ENCODE assay signal across 1 cellular context in the genomic region with DNA sequence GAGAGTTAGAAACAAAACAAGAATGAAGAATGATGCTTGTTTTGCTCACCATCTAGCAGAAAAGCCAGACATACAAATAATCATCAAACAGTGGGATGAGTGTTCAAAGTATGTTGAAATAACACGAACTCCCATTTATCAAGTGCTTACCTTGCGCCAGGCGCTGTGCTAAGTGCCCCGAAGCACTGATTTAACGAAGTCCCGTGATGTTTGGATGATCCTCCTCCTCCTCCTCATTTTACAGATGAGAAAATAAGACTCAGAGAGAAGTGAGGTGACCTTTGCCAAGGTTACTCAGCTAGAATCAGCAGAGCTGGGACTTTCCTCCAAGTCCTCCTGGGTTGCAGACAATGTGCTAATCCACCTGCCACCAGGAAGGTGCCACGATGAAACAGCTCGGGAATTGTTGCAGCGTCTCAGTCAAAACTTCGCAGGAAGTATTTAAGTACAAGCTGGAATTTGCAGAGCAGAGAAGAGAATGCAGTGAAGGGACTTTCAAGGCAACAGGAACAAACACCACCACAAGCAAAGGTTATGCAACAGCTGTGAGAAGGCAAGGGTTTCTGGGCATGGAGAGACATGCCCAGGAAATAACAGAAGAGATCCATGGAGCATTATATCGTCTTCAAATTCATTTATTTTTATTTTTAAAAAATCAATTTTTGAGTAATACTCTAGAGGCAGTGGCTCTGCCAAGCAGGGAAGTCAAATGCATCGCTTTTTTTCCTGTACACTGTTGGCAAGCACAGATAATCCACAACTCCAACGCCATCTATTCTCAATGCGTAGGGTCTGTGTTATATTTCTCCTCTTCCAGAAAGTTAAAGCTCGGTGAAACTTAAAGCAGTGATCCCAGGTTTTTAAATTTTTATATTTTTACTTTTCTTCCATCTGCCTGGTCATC.
TF ChIP-seq lines count a peak whose summit lies in the region.

No MANE protein-coding gene starts in this region.

TF ChIP-seq in HepG2, 621 proteins besides CTCF, POLR2A, EP300 and RAD21 (continued from another document and continues in another):
- TF ChIP-seq, protein P1, sequence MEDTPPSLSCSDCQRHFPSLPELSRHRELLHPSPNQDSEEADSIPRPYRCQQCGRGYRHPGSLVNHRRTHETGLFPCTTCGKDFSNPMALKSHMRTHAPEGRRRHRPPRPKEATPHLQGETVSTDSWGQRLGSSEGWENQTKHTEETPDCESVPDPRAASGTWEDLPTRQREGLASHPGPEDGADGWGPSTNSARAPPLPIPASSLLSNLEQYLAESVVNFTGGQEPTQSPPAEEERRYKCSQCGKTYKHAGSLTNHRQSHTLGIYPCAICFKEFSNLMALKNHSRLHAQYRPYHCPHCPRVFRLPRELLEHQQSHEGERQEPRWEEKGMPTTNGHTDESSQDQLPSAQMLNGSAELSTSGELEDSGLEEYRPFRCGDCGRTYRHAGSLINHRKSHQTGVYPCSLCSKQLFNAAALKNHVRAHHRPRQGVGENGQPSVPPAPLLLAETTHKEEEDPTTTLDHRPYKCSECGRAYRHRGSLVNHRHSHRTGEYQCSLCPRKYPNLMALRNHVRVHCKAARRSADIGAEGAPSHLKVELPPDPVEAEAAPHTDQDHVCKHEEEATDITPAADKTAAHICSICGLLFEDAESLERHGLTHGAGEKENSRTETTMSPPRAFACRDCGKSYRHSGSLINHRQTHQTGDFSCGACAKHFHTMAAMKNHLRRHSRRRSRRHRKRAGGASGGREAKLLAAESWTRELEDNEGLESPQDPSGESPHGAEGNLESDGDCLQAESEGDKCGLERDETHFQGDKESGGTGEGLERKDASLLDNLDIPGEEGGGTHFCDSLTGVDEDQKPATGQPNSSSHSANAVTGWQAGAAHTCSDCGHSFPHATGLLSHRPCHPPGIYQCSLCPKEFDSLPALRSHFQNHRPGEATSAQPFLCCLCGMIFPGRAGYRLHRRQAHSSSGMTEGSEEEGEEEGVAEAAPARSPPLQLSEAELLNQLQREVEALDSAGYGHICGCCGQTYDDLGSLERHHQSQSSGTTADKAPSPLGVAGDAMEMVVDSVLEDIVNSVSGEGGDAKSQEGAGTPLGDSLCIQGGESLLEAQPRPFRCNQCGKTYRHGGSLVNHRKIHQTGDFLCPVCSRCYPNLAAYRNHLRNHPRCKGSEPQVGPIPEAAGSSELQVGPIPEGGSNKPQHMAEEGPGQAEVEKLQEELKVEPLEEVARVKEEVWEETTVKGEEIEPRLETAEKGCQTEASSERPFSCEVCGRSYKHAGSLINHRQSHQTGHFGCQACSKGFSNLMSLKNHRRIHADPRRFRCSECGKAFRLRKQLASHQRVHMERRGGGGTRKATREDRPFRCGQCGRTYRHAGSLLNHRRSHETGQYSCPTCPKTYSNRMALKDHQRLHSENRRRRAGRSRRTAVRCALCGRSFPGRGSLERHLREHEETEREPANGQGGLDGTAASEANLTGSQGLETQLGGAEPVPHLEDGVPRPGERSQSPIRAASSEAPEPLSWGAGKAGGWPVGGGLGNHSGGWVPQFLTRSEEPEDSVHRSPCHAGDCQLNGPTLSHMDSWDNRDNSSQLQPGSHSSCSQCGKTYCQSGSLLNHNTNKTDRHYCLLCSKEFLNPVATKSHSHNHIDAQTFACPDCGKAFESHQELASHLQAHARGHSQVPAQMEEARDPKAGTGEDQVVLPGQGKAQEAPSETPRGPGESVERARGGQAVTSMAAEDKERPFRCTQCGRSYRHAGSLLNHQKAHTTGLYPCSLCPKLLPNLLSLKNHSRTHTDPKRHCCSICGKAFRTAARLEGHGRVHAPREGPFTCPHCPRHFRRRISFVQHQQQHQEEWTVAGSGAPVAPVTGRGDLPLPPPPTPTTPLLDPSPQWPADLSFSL (CRISPR knock-in tag; IDR thresholded peaks at IDR 0.05) = peak; percentile 50; the same call in 1 of the 2 replicates
- TF ChIP-seq HHEX (CRISPR knock-in tag; IDR thresholded peaks at IDR 0.05) (no peak), ZNF337 (CRISPR knock-in tag; IDR thresholded peaks at IDR 0.05; ENCODE audit: borderline replicate concordance, low read depth) (0 out of 2 replicates have a peak, but pooled peaks have one; percentile 36), ESRRA (CRISPR knock-in tag; IDR thresholded peaks at IDR 0.05; ENCODE audit: low read depth) (peak; percentile 87; the same call in 1 of the 2 replicates), KLF12 (CRISPR knock-in tag; IDR thresholded peaks at IDR 0.05; ENCODE audit: borderline replicate concordance) (no peak), MXI1 (IDR thresholded peaks at IDR 0.05; ENCODE audit: borderline replicate concordance, low read depth, low read length) (no peak; the same call in 2 of the 3 replicates), FOSL2 (CRISPR knock-in tag; IDR thresholded peaks at IDR 0.05) (peak; percentile 54; the same call in 1 of the 2 replicates), CEBPG (CRISPR knock-in tag; IDR thresholded peaks at IDR 0.05) (peak; percentile 98), MAZ (IDR thresholded peaks at IDR 0.05; ENCODE audit: borderline replicate concordance, low read depth, low read length) (no peak), MAZ (CRISPR knock-in tag; IDR thresholded peaks at IDR 0.05; ENCODE audit: low read depth) (no peak), SMARCE1 (IDR thresholded peaks at IDR 0.05; ENCODE audit: borderline replicate concordance) (no peak), SIN3B (IDR thresholded peaks at IDR 0.05; ENCODE audit: low read length) (no peak), SALL1 (CRISPR knock-in tag; IDR thresholded peaks at IDR 0.05) (peak; percentile 85), KDM3A (CRISPR knock-in tag; IDR thresholded peaks at IDR 0.05; ENCODE audit: low read depth) (peak; percentile 72; the same call in 1 of the 2 replicates), ZNF816 (CRISPR knock-in tag; IDR thresholded peaks at IDR 0.05; ENCODE audit: borderline replicate concordance) (no peak), ZNF569 (CRISPR knock-in tag; IDR thresholded peaks at IDR 0.05; ENCODE audit: borderline replicate concordance) (no peak), TOPORS (CRISPR knock-in tag; IDR thresholded peaks at IDR 0.05) (no peak), EHMT2 (IDR thresholded peaks at IDR 0.05; ENCODE audit: borderline replicate concordance, low read depth, low read length) (no peak), ERF (CRISPR knock-in tag; IDR thresholded peaks at IDR 0.05) (peak; percentile 88), ZNF674 (CRISPR knock-in tag; IDR thresholded peaks at IDR 0.05; ENCODE audit: low read depth) (no peak), PLRG1 (conservative IDR thresholded peaks at IDR 0.05) (no peak), ZNF136 (CRISPR knock-in tag; IDR thresholded peaks at IDR 0.05; ENCODE audit: low read depth) (no peak), ZNF343 (CRISPR knock-in tag; IDR thresholded peaks at IDR 0.05) (no peak), ZIK1 (CRISPR knock-in tag; IDR thresholded peaks at IDR 0.05; ENCODE audit: borderline replicate concordance, low read depth) (0 out of 2 replicates have a peak, but pooled peaks have one; percentile 25), PHF21A (CRISPR knock-in tag; IDR thresholded peaks at IDR 0.05) (peak; percentile 75), ZBTB1 (CRISPR knock-in tag; IDR thresholded peaks at IDR 0.05; ENCODE audit: borderline replicate concordance) (no peak), FOXM1 (CRISPR knock-in tag; IDR thresholded peaks at IDR 0.05) (no peak)
- TF ChIP-seq, protein P2, sequence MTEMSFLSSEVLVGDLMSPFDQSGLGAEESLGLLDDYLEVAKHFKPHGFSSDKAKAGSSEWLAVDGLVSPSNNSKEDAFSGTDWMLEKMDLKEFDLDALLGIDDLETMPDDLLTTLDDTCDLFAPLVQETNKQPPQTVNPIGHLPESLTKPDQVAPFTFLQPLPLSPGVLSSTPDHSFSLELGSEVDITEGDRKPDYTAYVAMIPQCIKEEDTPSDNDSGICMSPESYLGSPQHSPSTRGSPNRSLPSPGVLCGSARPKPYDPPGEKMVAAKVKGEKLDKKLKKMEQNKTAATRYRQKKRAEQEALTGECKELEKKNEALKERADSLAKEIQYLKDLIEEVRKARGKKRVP (CRISPR knock-in tag; IDR thresholded peaks at IDR 0.05) = peak in 1 of 2 experiments; percentile 79; a peak in 2 of 4 replicates
- TF ChIP-seq, protein P3, sequence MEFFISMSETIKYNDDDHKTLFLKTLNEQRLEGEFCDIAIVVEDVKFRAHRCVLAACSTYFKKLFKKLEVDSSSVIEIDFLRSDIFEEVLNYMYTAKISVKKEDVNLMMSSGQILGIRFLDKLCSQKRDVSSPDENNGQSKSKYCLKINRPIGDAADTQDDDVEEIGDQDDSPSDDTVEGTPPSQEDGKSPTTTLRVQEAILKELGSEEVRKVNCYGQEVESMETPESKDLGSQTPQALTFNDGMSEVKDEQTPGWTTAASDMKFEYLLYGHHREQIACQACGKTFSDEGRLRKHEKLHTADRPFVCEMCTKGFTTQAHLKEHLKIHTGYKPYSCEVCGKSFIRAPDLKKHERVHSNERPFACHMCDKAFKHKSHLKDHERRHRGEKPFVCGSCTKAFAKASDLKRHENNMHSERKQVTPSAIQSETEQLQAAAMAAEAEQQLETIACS (CRISPR knock-in tag; IDR thresholded peaks at IDR 0.05) = no peak
- TF ChIP-seq, protein P4, sequence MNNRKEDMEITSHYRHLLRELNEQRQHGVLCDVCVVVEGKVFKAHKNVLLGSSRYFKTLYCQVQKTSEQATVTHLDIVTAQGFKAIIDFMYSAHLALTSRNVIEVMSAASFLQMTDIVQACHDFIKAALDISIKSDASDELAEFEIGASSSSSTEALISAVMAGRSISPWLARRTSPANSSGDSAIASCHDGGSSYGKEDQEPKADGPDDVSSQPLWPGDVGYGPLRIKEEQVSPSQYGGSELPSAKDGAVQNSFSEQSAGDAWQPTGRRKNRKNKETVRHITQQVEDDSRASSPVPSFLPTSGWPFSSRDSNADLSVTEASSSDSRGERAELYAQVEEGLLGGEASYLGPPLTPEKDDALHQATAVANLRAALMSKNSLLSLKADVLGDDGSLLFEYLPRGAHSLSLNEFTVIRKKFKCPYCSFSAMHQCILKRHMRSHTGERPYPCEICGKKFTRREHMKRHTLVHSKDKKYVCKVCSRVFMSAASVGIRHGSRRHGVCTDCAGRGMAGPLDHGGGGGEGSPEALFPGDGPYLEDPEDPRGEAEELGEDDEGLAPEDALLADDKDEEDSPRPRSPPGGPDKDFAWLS (CRISPR knock-in tag; IDR thresholded peaks at IDR 0.05; ENCODE audit: borderline replicate concordance) = no peak
- TF ChIP-seq, protein P5, sequence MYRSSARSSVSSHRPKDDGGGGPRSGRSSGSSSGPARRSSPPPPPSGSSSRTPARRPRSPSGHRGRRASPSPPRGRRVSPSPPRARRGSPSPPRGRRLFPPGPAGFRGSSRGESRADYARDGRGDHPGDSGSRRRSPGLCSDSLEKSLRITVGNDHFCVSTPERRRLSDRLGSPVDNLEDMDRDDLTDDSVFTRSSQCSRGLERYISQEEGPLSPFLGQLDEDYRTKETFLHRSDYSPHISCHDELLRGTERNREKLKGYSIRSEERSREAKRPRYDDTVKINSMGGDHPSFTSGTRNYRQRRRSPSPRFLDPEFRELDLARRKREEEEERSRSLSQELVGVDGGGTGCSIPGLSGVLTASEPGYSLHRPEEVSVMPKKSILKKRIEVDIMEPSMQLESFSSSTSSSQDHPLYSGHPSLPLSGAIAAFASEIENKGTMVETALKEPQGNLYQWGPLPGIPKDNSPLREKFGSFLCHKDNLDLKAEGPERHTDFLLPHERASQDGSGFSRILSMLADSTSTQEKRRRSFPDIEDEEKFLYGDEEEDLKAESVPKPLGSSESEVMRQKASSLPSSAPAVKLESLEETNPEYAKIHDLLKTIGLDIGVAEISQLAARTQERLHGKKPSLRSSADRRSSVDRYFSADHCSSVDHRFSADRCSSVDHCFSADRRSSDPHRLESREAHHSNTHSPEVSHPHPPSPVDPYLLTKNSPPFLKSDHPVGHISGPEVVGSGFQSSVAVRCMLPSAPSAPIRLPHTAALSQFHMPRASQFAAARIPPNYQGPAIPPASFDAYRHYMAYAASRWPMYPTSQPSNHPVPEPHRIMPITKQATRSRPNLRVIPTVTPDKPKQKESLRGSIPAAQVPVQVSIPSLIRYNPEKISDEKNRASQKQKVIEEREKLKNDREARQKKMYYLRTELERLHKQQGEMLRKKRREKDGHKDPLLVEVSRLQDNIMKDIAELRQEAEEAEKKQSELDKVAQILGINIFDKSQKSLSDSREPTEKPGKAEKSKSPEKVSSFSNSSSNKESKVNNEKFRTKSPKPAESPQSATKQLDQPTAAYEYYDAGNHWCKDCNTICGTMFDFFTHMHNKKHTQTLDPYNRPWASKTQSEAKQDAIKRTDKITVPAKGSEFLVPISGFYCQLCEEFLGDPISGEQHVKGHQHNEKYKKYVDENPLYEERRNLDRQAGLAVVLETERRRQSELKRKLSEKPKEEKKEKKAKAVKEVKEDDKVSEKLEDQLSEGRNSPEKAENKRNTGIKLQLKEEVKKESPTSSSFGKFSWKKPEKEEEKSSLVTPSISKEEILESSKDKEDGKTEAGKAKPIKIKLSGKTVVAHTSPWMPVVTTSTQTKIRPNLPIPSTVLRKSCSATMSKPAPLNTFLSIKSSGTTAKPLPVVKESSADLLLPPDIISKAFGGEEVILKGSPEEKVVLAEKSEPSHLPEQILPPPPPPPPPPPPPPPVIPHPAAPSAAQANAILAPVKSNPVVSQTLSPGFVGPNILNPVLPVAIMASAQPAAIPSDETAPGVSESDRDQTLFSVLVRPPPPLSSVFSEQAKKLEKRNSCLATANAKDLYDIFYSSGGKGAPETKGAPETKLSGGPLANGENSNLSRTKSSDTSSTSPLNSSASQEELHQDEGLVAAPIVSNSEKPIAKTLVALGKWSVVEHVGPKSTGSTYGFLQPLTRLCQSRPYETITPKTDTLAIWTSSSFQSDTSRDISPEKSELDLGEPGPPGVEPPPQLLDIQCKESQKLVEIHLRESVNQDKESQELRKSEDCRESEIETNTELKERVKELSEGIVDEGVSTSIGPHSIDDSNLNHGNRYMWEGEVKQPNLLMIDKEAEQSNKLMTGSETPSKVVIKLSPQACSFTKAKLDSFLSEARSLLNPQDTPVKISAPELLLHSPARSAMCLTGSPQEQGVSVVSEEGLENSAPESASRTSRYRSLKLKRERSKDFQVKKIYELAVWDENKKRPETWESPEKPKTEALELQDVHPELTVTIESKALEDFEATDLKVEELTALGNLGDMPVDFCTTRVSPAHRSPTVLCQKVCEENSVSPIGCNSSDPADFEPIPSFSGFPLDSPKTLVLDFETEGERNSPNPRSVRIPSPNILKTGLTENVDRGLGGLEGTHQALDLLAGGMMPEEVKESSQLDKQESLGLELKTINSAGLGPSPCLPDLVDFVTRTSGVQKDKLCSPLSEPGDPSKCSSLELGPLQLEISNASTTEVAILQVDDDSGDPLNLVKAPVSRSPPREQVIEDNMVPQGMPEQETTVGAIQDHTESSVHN (CRISPR knock-in tag; IDR thresholded peaks at IDR 0.05) = no peak
- TF ChIP-seq, protein P6, sequence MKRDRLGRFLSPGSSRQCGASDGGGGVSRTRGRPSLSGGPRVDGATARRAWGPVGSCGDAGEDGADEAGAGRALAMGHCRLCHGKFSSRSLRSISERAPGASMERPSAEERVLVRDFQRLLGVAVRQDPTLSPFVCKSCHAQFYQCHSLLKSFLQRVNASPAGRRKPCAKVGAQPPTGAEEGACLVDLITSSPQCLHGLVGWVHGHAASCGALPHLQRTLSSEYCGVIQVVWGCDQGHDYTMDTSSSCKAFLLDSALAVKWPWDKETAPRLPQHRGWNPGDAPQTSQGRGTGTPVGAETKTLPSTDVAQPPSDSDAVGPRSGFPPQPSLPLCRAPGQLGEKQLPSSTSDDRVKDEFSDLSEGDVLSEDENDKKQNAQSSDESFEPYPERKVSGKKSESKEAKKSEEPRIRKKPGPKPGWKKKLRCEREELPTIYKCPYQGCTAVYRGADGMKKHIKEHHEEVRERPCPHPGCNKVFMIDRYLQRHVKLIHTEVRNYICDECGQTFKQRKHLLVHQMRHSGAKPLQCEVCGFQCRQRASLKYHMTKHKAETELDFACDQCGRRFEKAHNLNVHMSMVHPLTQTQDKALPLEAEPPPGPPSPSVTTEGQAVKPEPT (CRISPR knock-in tag; IDR thresholded peaks at IDR 0.05; ENCODE audit: low read depth) = no peak
- TF ChIP-seq, protein P7, sequence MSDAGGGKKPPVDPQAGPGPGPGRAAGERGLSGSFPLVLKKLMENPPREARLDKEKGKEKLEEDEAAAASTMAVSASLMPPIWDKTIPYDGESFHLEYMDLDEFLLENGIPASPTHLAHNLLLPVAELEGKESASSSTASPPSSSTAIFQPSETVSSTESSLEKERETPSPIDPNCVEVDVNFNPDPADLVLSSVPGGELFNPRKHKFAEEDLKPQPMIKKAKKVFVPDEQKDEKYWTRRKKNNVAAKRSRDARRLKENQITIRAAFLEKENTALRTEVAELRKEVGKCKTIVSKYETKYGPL (CRISPR knock-in tag; IDR thresholded peaks at IDR 0.05) = peak; percentile 100
